In genomic region chr2:59399126-59399525, GRCh38 we compare ENCODE assay signal across 28 cellular contexts.
"Had no signal": no experiment of that assay in that cellular context is flagged by ENCODE, and none has a peak within 500 bp of the region (broad histone marks: within the 10 kb centered on the region; RNA-seq: fewer than 3 reads in every experiment).

No MANE protein-coding gene starts in this region.

- DNase-seq: colonic mucosa; cortex of kidney; dermis blood vessel endothelial cell; dorsolateral prefrontal cortex; effector CD4-positive, alpha-beta T cell; effector CD8-positive, alpha-beta T cell; effector memory CD4-positive, alpha-beta T cell; effector memory CD8-positive, alpha-beta T cell; endodermal cell; erythroblast; esophagus squamous epithelium; foreskin fibroblast; foreskin keratinocyte; foreskin melanocyte; gastrocnemius medialis; glutamatergic neuron; head of caudate nucleus; heart left ventricle; heart right ventricle had no signal

- H3K4me1 ChIP-seq: colonic mucosa, esophagus muscularis mucosa, esophagus squamous epithelium, foreskin keratinocyte, gastrocnemius medialis, gastroesophageal sphincter, heart left ventricle, heart right ventricle had no signal

- H3K4me3 ChIP-seq: colonic mucosa, coronary artery, dorsolateral prefrontal cortex, esophagus muscularis mucosa, esophagus squamous epithelium, gastrocnemius medialis, gastroesophageal sphincter, heart left ventricle, heart right ventricle had no signal

- H3K27me3 ChIP-seq: colonic mucosa, esophagus muscularis mucosa, esophagus squamous epithelium, foreskin keratinocyte, gastrocnemius medialis, gastroesophageal sphincter, heart left ventricle, heart right ventricle had no signal

- FAIRE-seq: colon, endometrium, endothelial cell of umbilical vein, frontal cortex had no signal

- H3K9me3 ChIP-seq: colonic mucosa, esophagus muscularis mucosa, esophagus squamous epithelium, gastrocnemius medialis had no signal

- H3K27ac ChIP-seq: colonic mucosa, coronary artery, dorsolateral prefrontal cortex, epithelial cell of prostate, esophagus muscularis mucosa, esophagus squamous epithelium, foreskin keratinocyte, gastrocnemius medialis, gastroesophageal sphincter, heart left ventricle, heart right ventricle had no signal

- ATAC-seq: effector memory CD8-positive, alpha-beta T cell; esophagus mucosa; foreskin keratinocyte; gastrocnemius medialis; gastroesophageal sphincter; heart left ventricle; heart right ventricle had no signal

- H3K36me3 ChIP-seq: colonic mucosa, esophagus muscularis mucosa, esophagus squamous epithelium, gastrocnemius medialis, gastroesophageal sphincter, heart left ventricle, heart right ventricle had no signal
